In genomic region chr19:10503002-10503789, GRCh38 we compare ENCODE assay signal across 1 cellular context.
A peak's percentile ranks its signal among the peaks of the same experiment; 100 is the strongest.
TF ChIP-seq lines count a peak whose summit lies in the region.

Gene KEAP1 (minus strand): TSS chr19:10503356. CDS start chr19:10500033, 3,323 bp downstream.

TF ChIP-seq in WTC11, 78 proteins besides CTCF, POLR2A, EP300 and RAD21 (continued from another document):
- TF ChIP-seq ARID4B (CRISPR knock-in tag; IDR thresholded peaks at IDR 0.05; ENCODE audit: borderline replicate concordance): peak; percentile 71; the same call in 1 of the 2 replicates
- TF ChIP-seq E2F4 (CRISPR knock-in tag; IDR thresholded peaks at IDR 0.05; ENCODE audit: borderline replicate concordance, low read depth): peak; percentile 74
- TF ChIP-seq PRDM15 (CRISPR knock-in tag; IDR thresholded peaks at IDR 0.05): peak; percentile 10; the same call in 1 of the 2 replicates
- peak; percentile 68 for TF ChIP-seq E2F5 (CRISPR knock-in tag; IDR thresholded peaks at IDR 0.05)
- no peak; the same call in 1 of the 2 replicates for TF ChIP-seq TCF7 (CRISPR knock-in tag; IDR thresholded peaks at IDR 0.05; ENCODE audit: low read depth)
- peak; percentile 37; the same call in 1 of the 2 replicates for TF ChIP-seq USF1 (CRISPR knock-in tag; IDR thresholded peaks at IDR 0.05)
TF ChIP-seq in WTC11: peak in this region for 17.
